ENCODE assay signal across 13 cellular contexts in genomic region chr16:79317521-79317920, GRCh38.
"Had no signal": no experiment of that assay in that cellular context is flagged by ENCODE, and none has a peak within 500 bp of the region (broad histone marks: within the 10 kb centered on the region; RNA-seq: fewer than 3 reads in every experiment).

No MANE protein-coding gene starts in this region.

- H3K4me1 ChIP-seq: lower lobe of right lung had no signal

- H3K36me3 ChIP-seq: esophagus squamous epithelium, lower lobe of right lung had no signal

- H3K27ac ChIP-seq: coronary artery, esophagus squamous epithelium, lower lobe of right lung had no signal

- ATAC-seq: activated naive CD4-positive, alpha-beta T cell treated with anti-CD3 and anti-CD28 coated beads, Interleukin-2, amount 50 U/mL, for 72 hours; left cardiac atrium; lower lobe of right lung; sciatic nerve had no signal

- H3K4me3 Mint-ChIP-seq: brain; central memory CD8-positive, alpha-beta T cell had no signal

- H3K4me3 ChIP-seq: coronary artery, esophagus squamous epithelium, lower lobe of right lung had no signal

- H3K36me3 Mint-ChIP-seq: brain had no signal

- H3K9me3 ChIP-seq: esophagus squamous epithelium, lower lobe of right lung had no signal

- H3K27ac Mint-ChIP-seq: brain had no signal

- DNase-seq: activated CD4-positive, alpha-beta T cell treated with anti-CD3 and anti-CD28 coated beads for 1 hour; activated gamma-delta T cell; effector CD4-positive, alpha-beta T cell; esophagus squamous epithelium; hypothalamus; left cardiac atrium; lower lobe of right lung; T1000 had no signal

- H3K9me3 Mint-ChIP-seq: central memory CD8-positive, alpha-beta T cell had no signal
